In genomic region chr1:234507089-234507488, GRCh38 we compare ENCODE assay signal across 25 cellular contexts. TPM values are rescaled to one million over a fixed set of nuclear protein-coding genes. Genes with fewer than 3 reads are reported as not detected.
DNase-seq lines count a peak whose midpoint lies in the region; TF ChIP-seq lines count a peak whose summit lies in the region.
"Had no signal": no experiment of that assay in that cellular context is flagged by ENCODE, and none has a peak within 500 bp of the region (broad histone marks: within the 10 kb centered on the region; RNA-seq: fewer than 3 reads in every experiment).

No MANE protein-coding gene starts in this region.

- H3K9me3 ChIP-seq in WERI-Rb-1 (ENCODE audit: severe bottlenecking) (no peaks in the 10 kb centered on the region), sigmoid colon (no peaks in the 10 kb centered on the region)

- H3K36me3 ChIP-seq in WERI-Rb-1 (no peaks in the 10 kb centered on the region), sigmoid colon (no peaks in the 10 kb centered on the region)

- peak; percentile 34; the same call in 1 of the 2 replicates for TF ChIP-seq CTCF in WERI-Rb-1 (IDR thresholded peaks at IDR 0.05; ENCODE audit: low read depth, low read length)
- no peak for TF ChIP-seq CTCF in sigmoid colon (IDR thresholded peaks at IDR 0.05)

- H3K4me3 Mint-ChIP-seq in T-helper 2 cell treated with Interferon-gamma antibody and Interleukin-4, amounts not matched to agents 5 μg/mL and 100 μg/mL, for 36 hours = no peak overlapping the region
- H3K4me3 Mint-ChIP-seq: CD4-positive, CD25-positive, alpha-beta regulatory T cell; T-helper 1 cell treated with Interleukin-12 subunit alpha and Interleukin-12 subunit beta and Interleukin-4 antibody, amounts not matched to agents 30 μg/mL and 1 μg/mL, for 36 hours had no signal

- no peak for DNase-seq in T-helper 2 cell treated with Interferon-gamma antibody and Interleukin-4, amounts not matched to agents 5 μg/mL and 100 μg/mL, for 36 hours (ENCODE audit: low spot score)
- DNase-seq in T-helper 2 cell (no peak), NCI-H69 (lab: John Stamatoyannopoulos, UW) (peak; percentile 22), WERI-Rb-1 (no peak), sigmoid colon (peak; percentile 18), SIG-M5 treated with dmso at 0.1 percent for 504 hours (lab: John Stamatoyannopoulos, UW; ENCODE audit: unreplicated experiment) (no peak), iPS-NIHi7 (ENCODE audit: extremely low spot score) (no peak), NCI-H2107 treated with DMSO at 0.1 percent for 48 hours (lab: John Stamatoyannopoulos, UW; ENCODE audit: unreplicated experiment) (no peak)
- DNase-seq: CD4-positive, CD25-positive, alpha-beta regulatory T cell; DMS153; GM23248; MM.1S; NCI-H2029; NCI-H2227 treated with DMSO at 0.1 percent for 48 hours; NCI-H510A treated with DMSO at 0.1 percent for 48 hours; NCI-H774; PC-3; RPMI8226; SHP77; SW 1271 had no signal

- intact Hi-C loops in sigmoid colon (cut with DNase I) = no loop called here

- no peak for TF ChIP-seq EP300 in sigmoid colon (IDR thresholded peaks at IDR 0.05)

- H3K4me1 ChIP-seq in sigmoid colon = peaks cover 0 to 5% (median 0%) of the 10 kb centered on the region in 4 donors

- no peaks in the 10 kb centered on the region for H3K27me3 Mint-ChIP-seq in T-helper 2 cell treated with Interferon-gamma antibody and Interleukin-4, amounts not matched to agents 5 μg/mL and 100 μg/mL, for 36 hours (ENCODE audit: low read depth)
- H3K27me3 Mint-ChIP-seq: CD4-positive, CD25-positive, alpha-beta regulatory T cell had no signal

- H3K27ac Mint-ChIP-seq in T-helper 2 cell treated with Interferon-gamma antibody and Interleukin-4, amounts not matched to agents 5 μg/mL and 100 μg/mL, for 36 hours = peak overlapping the region; percentile 68
- H3K27ac Mint-ChIP-seq: CD4-positive, CD25-positive, alpha-beta regulatory T cell; T-helper 1 cell treated with Interleukin-12 subunit alpha and Interleukin-12 subunit beta and Interleukin-4 antibody, amounts not matched to agents 30 μg/mL and 1 μg/mL, for 36 hours had no signal

- H3K36me3 Mint-ChIP-seq in T-helper 2 cell treated with Interferon-gamma antibody and Interleukin-4, amounts not matched to agents 5 μg/mL and 100 μg/mL, for 36 hours (ENCODE audit: low read depth) = peaks cover 12% of the 10 kb centered on the region
- H3K36me3 Mint-ChIP-seq: CD4-positive, CD25-positive, alpha-beta regulatory T cell had no signal

- H3K27me3 ChIP-seq in WERI-Rb-1 (ENCODE audit: insufficient read depth, low read depth, severe bottlenecking) = no peaks in the 10 kb centered on the region
- H3K27me3 ChIP-seq in sigmoid colon = no peaks in the 10 kb centered on the region
- H3K27me3 ChIP-seq: BLaER1 had no signal

- no peak overlapping the region for H3K27ac ChIP-seq in WERI-Rb-1
- H3K27ac ChIP-seq in sigmoid colon = no peak overlapping the region
- H3K27ac ChIP-seq: 22Rv1, GM23248, HL-60, SK-N-MC had no signal

- peaks cover 38% of the 10 kb centered on the region for H3K4me1 Mint-ChIP-seq in T-helper 2 cell treated with Interferon-gamma antibody and Interleukin-4, amounts not matched to agents 5 μg/mL and 100 μg/mL, for 36 hours (ENCODE audit: low read depth)

- no peak for TF ChIP-seq POLR2A in sigmoid colon (IDR thresholded peaks at IDR 0.05)

- H3K4me3 ChIP-seq in WERI-Rb-1 (ENCODE audit: low read depth, low read length) = no peak overlapping the region
- no peak overlapping the region for H3K4me3 ChIP-seq in sigmoid colon
- H3K4me3 ChIP-seq: BLaER1, GM23248, SK-N-MC had no signal

- peaks cover 19% of the 10 kb centered on the region for H3K9me3 Mint-ChIP-seq in T-helper 2 cell treated with Interferon-gamma antibody and Interleukin-4, amounts not matched to agents 5 μg/mL and 100 μg/mL, for 36 hours

- WGBS in sigmoid colon, 2 donors = 86 to 98% methylated on average over 2 of the region's 2 CpGs

RNA-seq across cellular contexts. Expression of gene TARBP1, which starts 28.1 kb away (rescaled TPM):
- total RNA-seq in sigmoid colon = 10 to 100 TPM in 3 of 4 donors, 1 to 10 TPM in 1; 9.2 to 21.0 (median 12.3) TPM
- 10 to 100 TPM in 1 of 3 donors, 1 to 10 TPM in 2; 5.5 to 22.1 (median 9.0) TPM for polyA plus RNA-seq in sigmoid colon

Comparison
In these comparisons a context has a peak if more than half of its experiments do, and no peak if none do; other contexts are left out.
1. DNase-seq: peak in NCI-H69 (single experiment) and sigmoid colon (single experiment); none in T-helper 2 cell treated with Interferon-gamma antibody and Interleukin-4, amounts not matched to agents 5 μg/mL and 100 μg/mL, for 36 hours (single experiment), T-helper 2 cell (0 of 5), WERI-Rb-1 (single experiment), SIG-M5 treated with dmso at 0.1 percent for 504 hours (single experiment), iPS-NIHi7 (single experiment) and NCI-H2107 treated with DMSO at 0.1 percent for 48 hours (single experiment).